In the genomic region with DNA sequence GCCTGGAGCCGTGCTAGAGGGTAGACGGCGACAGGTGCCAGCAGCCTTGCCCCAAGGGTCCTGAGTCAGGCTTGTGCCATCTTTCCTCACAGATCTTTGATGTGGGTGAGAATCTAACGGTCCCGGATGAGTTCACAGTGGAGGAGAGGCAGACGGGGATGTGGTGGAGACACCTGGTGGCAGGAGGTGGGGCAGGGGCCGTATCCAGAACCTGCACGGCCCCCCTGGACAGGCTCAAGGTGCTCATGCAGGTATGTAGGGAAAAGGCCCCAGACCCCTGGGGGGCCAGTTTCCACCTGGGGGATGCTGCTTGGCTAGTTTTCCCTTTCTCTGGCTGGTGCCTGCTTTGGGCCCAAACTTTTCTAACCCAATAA, we compare ENCODE assay signal across 8 cellular contexts. TPM values are rescaled to one million over a fixed set of nuclear protein-coding genes. Genes with fewer than 3 reads are reported as not detected.
A peak's percentile ranks its signal among the peaks of the same experiment; 100 is the strongest.
DNase-seq lines count a peak whose midpoint lies in the region; ATAC-seq and TF ChIP-seq lines count a peak whose summit lies in the region.

No MANE protein-coding gene starts in this region.

- H3K27ac Mint-ChIP-seq in CD4-positive, alpha-beta T cell: peak overlapping the region; percentile 74
- peak overlapping the region; percentile 48 to 96 for H3K27ac Mint-ChIP-seq in activated naive CD4-positive, alpha-beta T cell treated with anti-CD3 and anti-CD28 coated beads, Interleukin-2, amount 50 U/mL, for 72 hours

- H3K36me3 ChIP-seq in smooth muscle cell (ENCODE audit: low read depth): no peaks in the 10 kb centered on the region

- POLR2A ChIA-PET in CD4-positive, alpha-beta T cell (lab: Charles Lee): interaction anchor here (1.0 to 1.7 kb wide), 4 partner anchors 10 to 167 kb away, joined by 3 to 9 read pairs (median 3); a partner anchor contains a TSS

- H4K20me1 ChIP-seq in smooth muscle cell (ENCODE audit: low read depth): peaks cover 15% of the 10 kb centered on the region

- peaks cover 14% of the 10 kb centered on the region for H3K4me1 ChIP-seq in smooth muscle cell (ENCODE audit: low read depth)

- WGBS in smooth muscle cell (ENCODE audit: low lambda C conversion rate): 85% methylated on average over 8 of the region's 8 CpGs

- no peaks in the 10 kb centered on the region for H3K27me3 ChIP-seq in CD4-positive, alpha-beta T cell (ENCODE audit: control insufficient read depth, insufficient read depth, low read length)
- H3K27me3 ChIP-seq in smooth muscle cell (ENCODE audit: low read depth): no peaks in the 10 kb centered on the region

- no peaks in the 10 kb centered on the region for H3K9me3 Mint-ChIP-seq in CD4-positive, alpha-beta T cell
- H3K9me3 Mint-ChIP-seq in activated naive CD4-positive, alpha-beta T cell treated with anti-CD3 and anti-CD28 coated beads, Interleukin-2, amount 50 U/mL, for 72 hours: no peaks in the 10 kb centered on the region

- ATAC-seq in CD4-positive, alpha-beta T cell (ENCODE audit: poor library complexity): peak; percentile 78
- ATAC-seq in activated naive CD4-positive, alpha-beta T cell treated with anti-CD3 and anti-CD28 coated beads, Interleukin-2, amount 50 U/mL, for 72 hours: peak; percentile 83 to 95
- no peak for ATAC-seq in HG02588 (IDR thresholded peaks at IDR 0.05; ENCODE audit: unreplicated experiment)

- peaks cover 72% of the 10 kb centered on the region for H3K36me3 Mint-ChIP-seq in CD4-positive, alpha-beta T cell (ENCODE audit: low read depth)
- peaks cover 0 to 11% of the 10 kb centered on the region in 2 donors for H3K36me3 Mint-ChIP-seq in activated naive CD4-positive, alpha-beta T cell treated with anti-CD3 and anti-CD28 coated beads, Interleukin-2, amount 50 U/mL, for 72 hours

- no peak overlapping the region for H3K9ac ChIP-seq in smooth muscle cell (ENCODE audit: low read depth)

- H3K4me3 ChIP-seq in smooth muscle cell: no peak overlapping the region

- H3F3A ChIP-seq in smooth muscle cell (ENCODE audit: low read depth): peaks cover 12% of the 10 kb centered on the region

- TF ChIP-seq CTCF in CD4-positive, alpha-beta T cell (IDR thresholded peaks at IDR 0.05): peak; percentile 56
- no peak for TF ChIP-seq CTCF in smooth muscle cell (IDR thresholded peaks at IDR 0.05; ENCODE audit: borderline replicate concordance, insufficient read depth, poor library complexity, severe bottlenecking)

- H3K27ac ChIP-seq in CD4-positive, alpha-beta T cell (ENCODE audit: low read depth, low read length): no peak overlapping the region
- no peak overlapping the region for H3K27ac ChIP-seq in smooth muscle cell (ENCODE audit: low read depth)

- no peaks in the 10 kb centered on the region for H3K9me3 ChIP-seq in CD4-positive, alpha-beta T cell (ENCODE audit: control insufficient read depth, low read length)
- H3K9me3 ChIP-seq in smooth muscle cell (replicated peaks; ENCODE audit: low read depth): no peaks in the 10 kb centered on the region

- no peak overlapping the region for H2AFZ ChIP-seq in smooth muscle cell (ENCODE audit: low read depth)

- intact Hi-C loops in CD4-positive, alpha-beta T cell (cut with DNase I, micrococcal nuclease): loop anchor here in 1 of 2 experiments (5.0 to 10.0 kb wide), 2 partner anchors 49 to 151 kb away; no protein-coding TSS in a partner anchor

- peaks cover 44% of the 10 kb centered on the region for H3K4me1 Mint-ChIP-seq in CD4-positive, alpha-beta T cell (ENCODE audit: low read depth)

- CTCF ChIA-PET in CD4-positive, alpha-beta T cell (lab: Charles Lee): interaction anchor here (3.6 kb wide), 1 partner anchor 14 kb away, joined by 17 read pairs; no protein-coding TSS in a partner anchor

- peak in 8 of 10 experiments; percentile 21 to 50 (median 40) for DNase-seq in CD4-positive, alpha-beta T cell
- DNase-seq in NCI-H146 treated with DMSO at 0.1 percent for 48 hours (lab: John Stamatoyannopoulos, UW; ENCODE audit: unreplicated experiment) (peak; percentile 19), myocyte (ENCODE audit: low read depth) (peak; percentile 69), GF-D8 (lab: John Stamatoyannopoulos, UW) (no peak), cortex of kidney (lab: John Stamatoyannopoulos, UW) (no peak), smooth muscle cell (lab: John Stamatoyannopoulos, UW; ENCODE audit: unreplicated experiment) (no peak)
- DNase-seq in activated naive CD4-positive, alpha-beta T cell treated with anti-CD3 and anti-CD28 coated beads, Interleukin-2, amount 50 U/mL, for 72 hours (ENCODE audit: low spot score in 2 of 2): peak in 1 of 2 donors; percentile 36

- no peaks in the 10 kb centered on the region for H3K27me3 Mint-ChIP-seq in CD4-positive, alpha-beta T cell

- no peak overlapping the region for H3K4me2 ChIP-seq in smooth muscle cell

- H3K4me3 Mint-ChIP-seq in CD4-positive, alpha-beta T cell: no peak overlapping the region

- H3K79me2 ChIP-seq in smooth muscle cell (ENCODE audit: low read depth): peaks cover 20% of the 10 kb centered on the region

RNA-seq across cellular contexts. Expression of a gene that starts 24.0 kb away (rescaled TPM):
- 10 to 100 TPM; 43.7 to 43.8 TPM for total RNA-seq in CD4-positive, alpha-beta T cell
- 10 to 100 TPM in 1 of 2 donors, 1 to 10 TPM in 1; 6.6 to 50.6 TPM for total RNA-seq in activated naive CD4-positive, alpha-beta T cell treated with anti-CD3 and anti-CD28 coated beads, Interleukin-2, amount 50 U/mL, for 72 hours
- total RNA-seq in myocyte (65.9 and 68.6 TPM in 2 replicates), smooth muscle cell (20.7 and 31.5 TPM in 2 replicates)
- 60.2 TPM for polyA plus RNA-seq in myocyte (2012)
- 78.6 and 102 TPM in 2 replicates for polyA plus RNA-seq in smooth muscle cell

RNA-seq across cellular contexts. Expression of a gene that starts 35.5 kb away (rescaled TPM):
- total RNA-seq in CD4-positive, alpha-beta T cell: 10 to 100 TPM; 16.9 to 17.7 TPM
- total RNA-seq in activated naive CD4-positive, alpha-beta T cell treated with anti-CD3 and anti-CD28 coated beads, Interleukin-2, amount 50 U/mL, for 72 hours: 10 to 100 TPM; 10.9 to 19.0 TPM
- 36.5 and 46.1 TPM in 2 replicates for total RNA-seq in myocyte
- 19.5 TPM for polyA plus RNA-seq in myocyte (2012)
- total RNA-seq in smooth muscle cell: 15.7 and 20.6 TPM in 2 replicates
- 19.9 and 20.5 TPM in 2 replicates for polyA plus RNA-seq in smooth muscle cell

RNA-seq across cellular contexts. Expression of a gene that starts 36.5 kb away (rescaled TPM):
- 10 to 100 TPM; 11.5 to 16.8 TPM for total RNA-seq in CD4-positive, alpha-beta T cell
- 10 to 100 TPM in 1 of 2 donors, 1 to 10 TPM in 1; 9.8 to 12.7 TPM for total RNA-seq in activated naive CD4-positive, alpha-beta T cell treated with anti-CD3 and anti-CD28 coated beads, Interleukin-2, amount 50 U/mL, for 72 hours
- total RNA-seq in myocyte (9.9 and 12.3 TPM in 2 replicates), smooth muscle cell (3.8 and 5.2 TPM in 2 replicates)
- 11.2 TPM for polyA plus RNA-seq in myocyte (2012)
- polyA plus RNA-seq in smooth muscle cell: 6.7 and 8.9 TPM in 2 replicates

RNA-seq across cellular contexts. Expression of a gene that starts 45.7 kb away (rescaled TPM):
- not detected for total RNA-seq in CD4-positive, alpha-beta T cell
- total RNA-seq in activated naive CD4-positive, alpha-beta T cell treated with anti-CD3 and anti-CD28 coated beads, Interleukin-2, amount 50 U/mL, for 72 hours: not detected
- total RNA-seq in myocyte: not detected in 2 replicates
- polyA plus RNA-seq in myocyte (2012): not detected
- not detected in 2 replicates for total RNA-seq in smooth muscle cell
- 0.38 TPM in 1 of 2 replicates, not detected in the other for polyA plus RNA-seq in smooth muscle cell

RNA-seq across cellular contexts. Expression of a gene that starts 56.5 kb away (rescaled TPM):
- 10 to 100 TPM; 53.6 to 55.9 TPM for total RNA-seq in CD4-positive, alpha-beta T cell
- total RNA-seq in activated naive CD4-positive, alpha-beta T cell treated with anti-CD3 and anti-CD28 coated beads, Interleukin-2, amount 50 U/mL, for 72 hours: 10 to 100 TPM; 67.6 to 82.2 TPM
- total RNA-seq in myocyte: 286 and 586 TPM in 2 replicates
- polyA plus RNA-seq in myocyte (2012): 116 TPM
- 209 and 229 TPM in 2 replicates for total RNA-seq in smooth muscle cell
- polyA plus RNA-seq in smooth muscle cell: 119 and 133 TPM in 2 replicates

Comparison
In these comparisons a context has a peak if more than half of its experiments do, and no peak if none do; other contexts are left out.
1. DNase-seq: peak in CD4-positive, alpha-beta T cell (8 of 10), NCI-H146 treated with DMSO at 0.1 percent for 48 hours (single experiment) and myocyte (single experiment); none in GF-D8 (single experiment), cortex of kidney (single experiment) and smooth muscle cell (single experiment).